ENCODE assay signal across 8 cellular contexts in genomic region chr7:4178416-4178815, GRCh38.
"Had no signal": no experiment of that assay in that cellular context is flagged by ENCODE, and none has a peak within 500 bp of the region (broad histone marks: within the 10 kb centered on the region; RNA-seq: fewer than 3 reads in every experiment).

No MANE protein-coding gene starts in this region.

- ATAC-seq: HepG2 had no signal

- DNase-seq: GM23248, GOT3, H9, HCEC 1CT had no signal

- H3K27ac Mint-ChIP-seq: H9, IgD-negative memory B cell had no signal

- H3K4me1 Mint-ChIP-seq: IgD-negative memory B cell had no signal

- H3K27ac ChIP-seq: GM23248, HL-60 had no signal

- H3K9me3 Mint-ChIP-seq: IgD-negative memory B cell had no signal

- H3K4me3 Mint-ChIP-seq: H9, IgD-negative memory B cell had no signal

- H3K36me3 Mint-ChIP-seq: IgD-negative memory B cell had no signal

- FAIRE-seq: H54, HepG2 had no signal

- H3K9ac ChIP-seq: GM23248 had no signal

- H2AFZ ChIP-seq: GM23248 had no signal

- H3K4me3 ChIP-seq: GM23248 had no signal
